ENCODE assay signal across 9 cellular contexts in genomic region chr15:67840747-67841634, GRCh38. TPM values are rescaled to one million over a fixed set of nuclear protein-coding genes. Genes with fewer than 3 reads are reported as not detected.
A peak's percentile ranks its signal among the peaks of the same experiment; 100 is the strongest.
DNase-seq lines count a peak whose midpoint lies in the region; ATAC-seq and TF ChIP-seq lines count a peak whose summit lies in the region.
"Had no signal": no experiment of that assay in that cellular context is flagged by ENCODE, and none has a peak within 500 bp of the region (broad histone marks: within the 10 kb centered on the region; RNA-seq: fewer than 3 reads in every experiment).

No MANE protein-coding gene starts in this region.

- H3K36me3 ChIP-seq in mammary epithelial cell (ENCODE audit: insufficient read depth, low read length) (no peaks in the 10 kb centered on the region), stomach (no peaks in the 10 kb centered on the region)

- DNase-seq in activated naive CD4-positive, alpha-beta T cell treated with anti-CD3 and anti-CD28 coated beads, Interleukin-2, amount 50 U/mL, for 16 hours, result no peak
- DNase-seq in NCI-H524 treated with DMSO at 0.1 percent for 48 hours (lab: John Stamatoyannopoulos, UW) (peak; percentile 43), mammary epithelial cell (no peak), left colon (peak in 1 of 2 donors; percentile 43), stomach (no peak), epidermal melanocyte (ENCODE audit: insufficient read length, low spot score) (no peak)

- H2AFZ ChIP-seq in mammary epithelial cell (ENCODE audit: low read depth, low read length), result peak overlapping the region; percentile 99

- peak overlapping the region; percentile 80 for H3K9ac ChIP-seq in mammary epithelial cell (ENCODE audit: insufficient read depth, low read length)

- no peaks in the 10 kb centered on the region for H3K36me3 Mint-ChIP-seq in activated naive CD4-positive, alpha-beta T cell treated with anti-CD3 and anti-CD28 coated beads, Interleukin-2, amount 50 U/mL, for 24 hours

- no peaks in the 10 kb centered on the region for H3K9me3 Mint-ChIP-seq in activated naive CD4-positive, alpha-beta T cell treated with anti-CD3 and anti-CD28 coated beads, Interleukin-2, amount 50 U/mL, for 24 hours

- no peak for TF ChIP-seq CTCF in mammary epithelial cell (conservative IDR thresholded peaks at IDR 0.05 in 1 of 2, IDR thresholded peaks at IDR 0.05 in 1 of 2; ENCODE audit: extremely low read depth in 1 of 2, insufficient read depth in 1 of 2, low read depth in 1 of 2, low read length in 2 of 2)
- no peak for TF ChIP-seq CTCF in stomach (IDR thresholded peaks at IDR 0.05)

- H3K4me1 Mint-ChIP-seq in activated naive CD4-positive, alpha-beta T cell treated with anti-CD3 and anti-CD28 coated beads, Interleukin-2, amount 50 U/mL, for 24 hours, result peaks cover 29% of the 10 kb centered on the region

- dilution Hi-C loops in mammary epithelial cell (cut with HindIII; ENCODE audit: low sequenced_read_pairs), result no loop called here

- no peaks in the 10 kb centered on the region for H3K79me2 ChIP-seq in mammary epithelial cell (ENCODE audit: insufficient read depth, low read length)

- peak overlapping the region; percentile 98 for H3K27ac Mint-ChIP-seq in activated naive CD4-positive, alpha-beta T cell treated with anti-CD3 and anti-CD28 coated beads, Interleukin-2, amount 50 U/mL, for 24 hours

- H3K27me3 ChIP-seq in mammary epithelial cell (ENCODE audit: insufficient read depth, low read length) (peaks cover 2% of the 10 kb centered on the region), stomach (peaks cover 0 to 2% (median 2%) of the 10 kb centered on the region in 3 donors)

- no peak for TF ChIP-seq POLR2A in stomach (IDR thresholded peaks at IDR 0.05)

- H3K27ac ChIP-seq in mammary epithelial cell (ENCODE audit: insufficient read depth, low read depth, low read length), result peak overlapping the region; percentile 93
- peak overlapping the region; percentile 94 to 99 (median 97) for H3K27ac ChIP-seq in stomach

- intact Hi-C loops in mammary epithelial cell (cut with micrococcal nuclease), result loop anchor here (1.0 kb wide), 1 partner anchor 314 kb away; no protein-coding TSS in a partner anchor
- intact Hi-C loops in left colon (cut with DNase I, micrococcal nuclease), result no loop called here
- intact Hi-C loops in stomach (cut with DNase I; ENCODE audit: low total_unique reads), result no loop called here

- no TSS peak for BruUV-seq in mammary epithelial cell (replicated peaks; lab: Mats Ljungman, UMichigan)

- H3K4me3 ChIP-seq in mammary epithelial cell (replicated peaks in 1 of 3; ENCODE audit: insufficient read depth in 1 of 3, low read depth in 2 of 3, low read length in 3 of 3), result peak overlapping the region; percentile 68 to 84 (median 74)
- peak overlapping the region; percentile 69 to 87 (median 74) for H3K4me3 ChIP-seq in stomach

- H3K4me2 ChIP-seq in mammary epithelial cell (ENCODE audit: insufficient read depth, low read depth, low read length), result peak overlapping the region; percentile 91

- H3K4me3 Mint-ChIP-seq in activated naive CD4-positive, alpha-beta T cell treated with anti-CD3 and anti-CD28 coated beads, Interleukin-2, amount 50 U/mL, for 24 hours, result peak overlapping the region; percentile 97

- H3K4me1 ChIP-seq in mammary epithelial cell (ENCODE audit: insufficient read depth, low read length) (peaks cover 19% of the 10 kb centered on the region), stomach (peaks cover 16 to 35% (median 27%) of the 10 kb centered on the region in 4 donors)

- CTCF ChIA-PET in mammary epithelial cell (lab: Charles Lee; ENCODE audit: low non-redundant PET), result interaction anchor here (0.5 to 0.7 kb wide), 3 partner anchors 9 to 909 kb away, joined by 3 to 25 read pairs (median 4); no protein-coding TSS in a partner anchor

- peaks cover 5% of the 10 kb centered on the region for H3K27me3 Mint-ChIP-seq in activated naive CD4-positive, alpha-beta T cell treated with anti-CD3 and anti-CD28 coated beads, Interleukin-2, amount 50 U/mL, for 24 hours

- no peaks in the 10 kb centered on the region for H3K9me3 ChIP-seq in mammary epithelial cell (replicated peaks; ENCODE audit: insufficient read depth, low read length)
- no peaks in the 10 kb centered on the region for H3K9me3 ChIP-seq in stomach

- H4K20me1 ChIP-seq in mammary epithelial cell (ENCODE audit: insufficient read depth, low read length), result no peaks in the 10 kb centered on the region

- in situ Hi-C loops in mammary epithelial cell (cut with MboI; ENCODE audit: low sequenced_read_pairs in 2 of 2), result loop anchor here (25.0 kb wide), 1 partner anchor 904 kb away; no protein-coding TSS in a partner anchor

- peak; percentile 17 for ATAC-seq in left colon
- ATAC-seq in GM18498 (IDR thresholded peaks at IDR 0.05; ENCODE audit: unreplicated experiment), result no peak

- TF ChIP-seq EP300 in stomach (IDR thresholded peaks at IDR 0.05), result no peak

- 9% methylated on average over 14 of the region's 20 CpGs for WGBS in mammary epithelial cell (ENCODE audit: low coverage, missing lambda C conversion rate)
- 1 to 14% (median 6%) methylated on average over 12 to 20 of the region's 20 CpGs for WGBS in stomach, 5 donors

RNA-seq across cellular contexts. Expression of gene RNU6-1, which starts 1.1 kb away (rescaled TPM):
- total RNA-seq in mammary epithelial cell (not detected), left colon (not detected), stomach (not detected)
- polyA plus RNA-seq in mammary epithelial cell (not detected), stomach (not detected)
- polyA minus RNA-seq in mammary epithelial cell, result not detected
- total RNA-seq: lung microvascular endothelial cell had no signal

RNA-seq across cellular contexts. Expression of gene SKOR1, which starts 15.7 kb away (rescaled TPM):
- total RNA-seq in mammary epithelial cell, result under 1 TPM in 1 of 2 donors, not detected in 1; under 0.01 TPM
- polyA plus RNA-seq in mammary epithelial cell, result 0.02 TPM
- polyA minus RNA-seq in mammary epithelial cell, result not detected
- total RNA-seq in left colon, result under 1 TPM; 0.47 to 0.49 TPM
- total RNA-seq in stomach, result 1 to 10 TPM in 2 of 5 donors, under 1 TPM in 2, not detected in 1; 0.14 to 5.8 (median 2.9) TPM
- polyA plus RNA-seq in stomach, result under 1 TPM in 2 of 3 donors, not detected in 1; 0.20 to 0.46 TPM
